In the genomic region with DNA sequence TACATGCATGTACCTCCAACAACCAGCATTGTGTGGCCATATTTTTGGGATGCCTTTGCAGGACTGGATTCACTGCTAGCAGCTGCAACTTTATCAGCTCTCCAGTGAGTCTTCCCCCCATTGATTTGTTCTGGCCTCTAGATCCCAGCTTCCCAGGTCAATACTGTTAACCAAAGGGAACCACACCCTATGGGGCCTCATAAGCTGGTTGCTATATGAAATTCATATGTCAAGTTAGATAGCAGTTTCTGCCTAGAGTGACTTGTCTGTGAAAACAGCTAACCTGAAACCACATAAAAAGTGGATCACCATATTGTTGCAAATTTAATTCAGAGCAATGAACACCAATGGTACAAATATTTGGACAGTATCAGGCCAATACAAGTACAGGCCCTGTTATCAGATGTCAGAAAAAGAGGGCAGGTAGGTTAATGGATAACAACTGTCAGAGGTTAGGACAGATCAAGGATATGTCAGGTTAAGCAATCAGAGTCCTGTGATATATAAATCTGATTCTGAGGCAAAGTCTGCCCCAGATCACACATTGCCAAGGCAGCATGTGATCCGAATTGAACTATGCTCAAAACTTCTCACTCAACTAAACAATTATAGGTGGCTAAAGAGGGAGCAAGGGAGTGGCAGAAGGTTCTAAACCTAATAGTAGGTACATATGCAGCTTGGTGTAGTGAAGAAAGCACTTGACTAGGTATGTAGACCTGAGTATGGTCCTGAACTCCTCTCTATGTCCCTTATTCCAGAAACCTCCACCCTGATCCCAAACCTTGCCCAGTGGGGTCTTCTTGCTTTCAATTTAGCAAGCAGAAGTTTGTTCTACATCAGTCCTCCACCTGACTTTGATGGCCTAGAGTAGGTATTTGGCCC, we compare ENCODE assay signal across 22 cellular contexts.
DNase-seq lines count a peak whose midpoint lies in the region; ATAC-seq, FAIRE-seq and TF ChIP-seq lines count a peak whose summit lies in the region.
"Had no signal": no experiment of that assay in that cellular context is flagged by ENCODE, and none has a peak within 500 bp of the region (broad histone marks: within the 10 kb centered on the region; RNA-seq: fewer than 3 reads in every experiment).

No MANE protein-coding gene starts in this region.

- H3K4me1 ChIP-seq in HepG2 (ENCODE audit: insufficient read depth, low read length) (peaks cover 60% of the 10 kb centered on the region), spleen (peaks cover 0 to 21% (median 6%) of the 10 kb centered on the region in 6 donors)
- H3K4me1 ChIP-seq: BE2C, SJSA1 had no signal

- H3K9me3 ChIP-seq in HepG2 (ENCODE audit: low read length) (no peaks in the 10 kb centered on the region), spleen (no peaks in the 10 kb centered on the region)
- H3K9me3 ChIP-seq: BE2C, Caco-2, SJSA1 had no signal

- H4K20me1 ChIP-seq in HepG2 (ENCODE audit: insufficient read depth, low read length) = no peaks in the 10 kb centered on the region

- intact Hi-C loops in HepG2 (cut with micrococcal nuclease; ENCODE audit: unreplicated experiment) = loop anchor here (1.0 to 10.0 kb wide), 4 partner anchors 14 to 315 kb away; a partner anchor contains a TSS
- intact Hi-C loops in spleen (cut with DNase I; ENCODE audit: low total_unique reads) = no loop called here

- no peak overlapping the region for H3K27ac Mint-ChIP-seq in WTC11
- no peak overlapping the region for H3K27ac Mint-ChIP-seq in immature natural killer cell
- H3K27ac Mint-ChIP-seq: CD4-positive, alpha-beta T cell; HFFc6 had no signal

- H3K4me2 ChIP-seq in HepG2 (ENCODE audit: low read depth, low read length) = peak overlapping the region; percentile 65

- POLR2A ChIA-PET in WTC11 (lab: Charles Lee) = interaction anchor here (0.6 kb wide), 1 partner anchor 10 kb away, joined by 6 read pairs; no protein-coding TSS in a partner anchor
- POLR2A ChIA-PET in HepG2 (lab: Yijun Ruan, JAX) = interaction anchor here (1.0 to 1.6 kb wide), 3 partner anchors 15 to 125 kb away, joined by 3 to 7 read pairs (median 4); no protein-coding TSS in a partner anchor

- CTCF ChIA-PET in WTC11 (lab: Charles Lee) (no interaction called here), HepG2 (lab: Yijun Ruan, JAX; ENCODE audit: low intra/inter-chr PET ratio, low total read pairs) (no interaction called here)

- H3K4me3 Mint-ChIP-seq in WTC11 = no peak overlapping the region
- no peak overlapping the region for H3K4me3 Mint-ChIP-seq in immature natural killer cell
- H3K4me3 Mint-ChIP-seq: CD4-positive, alpha-beta T cell; HFFc6 had no signal

- TF ChIP-seq POLR2A in HepG2 (IDR thresholded peaks at IDR 0.05; ENCODE audit: insufficient read depth in 1 of 2, low read depth in 2 of 2, low read length in 2 of 2) (peak; percentile 64 to 76; a peak in 3 of 4 replicates), spleen (IDR thresholded peaks at IDR 0.05) (no peak)

- H3K27ac ChIP-seq in HepG2 (ENCODE audit: extremely low read length, insufficient read depth, low read length) (peak overlapping the region; percentile 81), spleen (peak overlapping the region in 5 of 8 donors; percentile 19 to 71 (median 55))
- H3K27ac ChIP-seq: SJSA1 had no signal

- TF ChIP-seq RAD21 in HepG2 (CRISPR knock-in tag; IDR thresholded peaks at IDR 0.05) = no peak

- ATAC-seq in WTC11 = no peak
- peak; percentile 90 for ATAC-seq in HepG2

- BruUV-seq in HepG2 (replicated peaks; lab: Mats Ljungman, UMichigan) = TSS peak; percentile 99

- H3K36me3 Mint-ChIP-seq in WTC11 (no peaks in the 10 kb centered on the region), immature natural killer cell (peaks cover 0 to 3% (median 0%) of the 10 kb centered on the region in 3 donors)

- TF ChIP-seq EP300 in HepG2 (IDR thresholded peaks at IDR 0.05; ENCODE audit: low read depth in 2 of 2, low read length in 2 of 2) (peak in 1 of 2 experiments; percentile 94; a peak in 2 of 4 replicates), HepG2 (CRISPR knock-in tag; IDR thresholded peaks at IDR 0.05; ENCODE audit: borderline replicate concordance) (peak; percentile 64)

- H3K4me3 ChIP-seq in HepG2 (replicated peaks in 1 of 3; ENCODE audit: insufficient read depth in 1 of 3, low read depth in 2 of 3, low read length in 3 of 3) (no peak overlapping the region; a peak in 1 of 6 replicates), spleen (no peak overlapping the region)
- H3K4me3 ChIP-seq: SJSA1 had no signal

- WGBS in HepG2 (ENCODE audit: low lambda C conversion rate) = 0% methylated on average over 1 of the region's 1 CpG
- 84 to 96% (median 92%) methylated on average over 1 of the region's 1 CpG for WGBS in spleen, 5 donors

- H3K27me3 ChIP-seq in HepG2 (ENCODE audit: control insufficient read depth in 1 of 2, insufficient read depth in 2 of 2, low read length in 2 of 2) (no peaks in the 10 kb centered on the region), spleen (replicated peaks in 1 of 7) (no peaks in the 10 kb centered on the region)
- H3K27me3 ChIP-seq: BE2C, SJSA1 had no signal

- FAIRE-seq in GM19239 (lab: Jason Lieb, UNC) (peak; percentile 64), HepG2 (lab: Jason Lieb, UNC) (peak; percentile 62), frontal cortex (lab: Jason Lieb, UNC) (no peak)
- FAIRE-seq: A204.1, H54 had no signal

- no peaks in the 10 kb centered on the region for H3K27me3 Mint-ChIP-seq in WTC11 (ENCODE audit: low read depth)
- peaks cover 0 to 1% (median 0%) of the 10 kb centered on the region in 3 donors for H3K27me3 Mint-ChIP-seq in immature natural killer cell (ENCODE audit: low read depth in 3 of 3)
- H3K27me3 Mint-ChIP-seq: CD4-positive, alpha-beta T cell had no signal

- H3K79me2 ChIP-seq in HepG2 (ENCODE audit: insufficient read depth, low read length) = no peaks in the 10 kb centered on the region

- no peaks in the 10 kb centered on the region for H3K36me3 ChIP-seq in HepG2 (replicated peaks in 1 of 2; ENCODE audit: control insufficient read depth in 1 of 2, insufficient read depth in 2 of 2, low read length in 2 of 2)
- no peaks in the 10 kb centered on the region for H3K36me3 ChIP-seq in spleen
- H3K36me3 ChIP-seq: BE2C, SJSA1 had no signal

- no peak overlapping the region for H2AFZ ChIP-seq in HepG2 (ENCODE audit: low read length)

- no peaks in the 10 kb centered on the region for H3K9me3 Mint-ChIP-seq in WTC11
- no peaks in the 10 kb centered on the region for H3K9me3 Mint-ChIP-seq in immature natural killer cell
- H3K9me3 Mint-ChIP-seq: CD4-positive, alpha-beta T cell; HFFc6 had no signal

- in situ Hi-C loops in HepG2 (cut with HindIII; ENCODE audit: extremely low pct_ligation_motif_present, low pct_unique_long_range_greater_than_20kb) = loop anchor here (25.0 kb wide), 1 partner anchor 193 kb away; no protein-coding TSS in a partner anchor

- H3K9ac ChIP-seq in HepG2 (ENCODE audit: insufficient read depth, low read depth, low read length) = peak overlapping the region; percentile 45

- DNase-seq in GM19239 (ENCODE audit: insufficient read length, low spot score) = no peak
- DNase-seq in WTC11 (ENCODE audit: low spot score) = no peak
- DNase-seq in HepG2 (ENCODE audit: low spot score) = peak; percentile 91
- DNase-seq in spleen = no peak
- no peak for DNase-seq in frontal cortex (ENCODE audit: low spot score in 2 of 2)
- DNase-seq in germinal center (ENCODE audit: low spot score) = no peak
- no peak for DNase-seq in immature natural killer cell
- no peak for DNase-seq in EL
- DNase-seq: BE2C; CD4-positive, alpha-beta T cell; DMS153; HFFc6; IMR-90; Karpas-422; NCI-H1417 treated with DMSO at 0.1 percent for 48 hours; NCI-H187 treated with DMSO at 0.1 percent for 48 hours; NCI-H2227 treated with DMSO at 0.1 percent for 48 hours; NCI-H510A treated with DMSO at 0.1 percent for 48 hours had no signal

- H3K4me1 Mint-ChIP-seq in WTC11 (no peaks in the 10 kb centered on the region), immature natural killer cell (no peaks in the 10 kb centered on the region)

- TF ChIP-seq CTCF in WTC11 (IDR thresholded peaks at IDR 0.05) = no peak
- TF ChIP-seq CTCF in HepG2 (CRISPR knock-in tag; IDR thresholded peaks at IDR 0.05) = peak; percentile 10; the same call in 1 of the 2 replicates
- no peak for TF ChIP-seq CTCF in spleen (IDR thresholded peaks at IDR 0.05 in 8 of 11, conservative IDR thresholded peaks at IDR 0.05 in 3 of 11)

TF ChIP-seq in WTC11, 78 proteins besides CTCF, POLR2A, EP300 and RAD21:
- no peak for TF ChIP-seq GTF2I (CRISPR knock-in tag; conservative IDR thresholded peaks at IDR 0.05)
- peak; percentile 34; the same call in 1 of the 2 replicates for TF ChIP-seq GABPB1 (CRISPR knock-in tag; IDR thresholded peaks at IDR 0.05)
- TF ChIP-seq, protein P1, sequence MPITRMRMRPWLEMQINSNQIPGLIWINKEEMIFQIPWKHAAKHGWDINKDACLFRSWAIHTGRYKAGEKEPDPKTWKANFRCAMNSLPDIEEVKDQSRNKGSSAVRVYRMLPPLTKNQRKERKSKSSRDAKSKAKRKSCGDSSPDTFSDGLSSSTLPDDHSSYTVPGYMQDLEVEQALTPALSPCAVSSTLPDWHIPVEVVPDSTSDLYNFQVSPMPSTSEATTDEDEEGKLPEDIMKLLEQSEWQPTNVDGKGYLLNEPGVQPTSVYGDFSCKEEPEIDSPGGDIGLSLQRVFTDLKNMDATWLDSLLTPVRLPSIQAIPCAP (CRISPR knock-in tag; IDR thresholded peaks at IDR 0.05) = no peak

TF ChIP-seq in HepG2, 621 proteins besides CTCF, POLR2A, EP300 and RAD21 (continues in another document):
- TF ChIP-seq ZNF136 (CRISPR knock-in tag; IDR thresholded peaks at IDR 0.05; ENCODE audit: low read depth) (no peak), CBFB (CRISPR knock-in tag; IDR thresholded peaks at IDR 0.05) (peak; percentile 22; the same call in 1 of the 2 replicates), MED8 (CRISPR knock-in tag; IDR thresholded peaks at IDR 0.05; ENCODE audit: insufficient replicate concordance) (no peak), TCF7L2 (IDR thresholded peaks at IDR 0.05; ENCODE audit: low read depth, low read length) (no peak), ASH2L (IDR thresholded peaks at IDR 0.05; ENCODE audit: insufficient read length, low read depth, low read length) (peak; percentile 70), NR2F2 (IDR thresholded peaks at IDR 0.05; ENCODE audit: borderline replicate concordance, low read depth) (peak; percentile 98)
- TF ChIP-seq, protein P2, sequence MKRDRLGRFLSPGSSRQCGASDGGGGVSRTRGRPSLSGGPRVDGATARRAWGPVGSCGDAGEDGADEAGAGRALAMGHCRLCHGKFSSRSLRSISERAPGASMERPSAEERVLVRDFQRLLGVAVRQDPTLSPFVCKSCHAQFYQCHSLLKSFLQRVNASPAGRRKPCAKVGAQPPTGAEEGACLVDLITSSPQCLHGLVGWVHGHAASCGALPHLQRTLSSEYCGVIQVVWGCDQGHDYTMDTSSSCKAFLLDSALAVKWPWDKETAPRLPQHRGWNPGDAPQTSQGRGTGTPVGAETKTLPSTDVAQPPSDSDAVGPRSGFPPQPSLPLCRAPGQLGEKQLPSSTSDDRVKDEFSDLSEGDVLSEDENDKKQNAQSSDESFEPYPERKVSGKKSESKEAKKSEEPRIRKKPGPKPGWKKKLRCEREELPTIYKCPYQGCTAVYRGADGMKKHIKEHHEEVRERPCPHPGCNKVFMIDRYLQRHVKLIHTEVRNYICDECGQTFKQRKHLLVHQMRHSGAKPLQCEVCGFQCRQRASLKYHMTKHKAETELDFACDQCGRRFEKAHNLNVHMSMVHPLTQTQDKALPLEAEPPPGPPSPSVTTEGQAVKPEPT (CRISPR knock-in tag; IDR thresholded peaks at IDR 0.05; ENCODE audit: low read depth) = no peak

Comparison
In these comparisons a context has a peak if more than half of its experiments do, and no peak if none do; other contexts are left out.
1. POLR2A ChIP-seq: peak in HepG2 (2 of 2); none in spleen (0 of 3).